1 cellular context compared by ENCODE assay signal in genomic region chr2:112794131-112794733, GRCh38.
A peak's percentile ranks its signal among the peaks of the same experiment; 100 is the strongest.
TF ChIP-seq lines count a peak whose summit lies in the region.

No MANE protein-coding gene starts in this region.

TF ChIP-seq in K562, 482 proteins besides CTCF, POLR2A, EP300 and RAD21 (continued from another document and continues in another):
- TF ChIP-seq NUFIP1 (IDR thresholded peaks at IDR 0.05; ENCODE audit: partially characterized antibody) (peak; percentile 88), ZNF511 (CRISPR knock-in tag; IDR thresholded peaks at IDR 0.05) (no peak), SRF (CRISPR knock-in tag; IDR thresholded peaks at IDR 0.05) (no peak), CC2D1A (IDR thresholded peaks at IDR 0.05) (peak; percentile 42; the same call in 1 of the 2 replicates), BRD9 (IDR thresholded peaks at IDR 0.05; ENCODE audit: low read depth, partially characterized antibody) (peak; percentile 90), HDAC2 (IDR thresholded peaks at IDR 0.05) (peak; percentile 92), MCM3 (IDR thresholded peaks at IDR 0.05) (no peak), HEY1 (CRISPR knock-in tag; IDR thresholded peaks at IDR 0.05; ENCODE audit: borderline replicate concordance) (no peak), FOXK1 (CRISPR knock-in tag; IDR thresholded peaks at IDR 0.05; ENCODE audit: borderline replicate concordance) (no peak), PHF20 (IDR thresholded peaks at IDR 0.05; ENCODE audit: partially characterized antibody) (no peak), CEBPZ (IDR thresholded peaks at IDR 0.05; ENCODE audit: borderline replicate concordance, low read depth, low read length) (no peak), ERF (CRISPR knock-in tag; IDR thresholded peaks at IDR 0.05) (no peak), C11orf30 (IDR thresholded peaks at IDR 0.05; ENCODE audit: low read depth) (peak; percentile 94), ZNF384 (IDR thresholded peaks at IDR 0.05; ENCODE audit: low read depth, low read length) (peak; percentile 85), TEAD2 (tag; IDR thresholded peaks at IDR 0.05) (no peak), DMBX1 (CRISPR knock-in tag; IDR thresholded peaks at IDR 0.05; ENCODE audit: borderline replicate concordance) (peak; percentile 91; the same call in 1 of the 2 replicates), DIDO1 (tag; IDR thresholded peaks at IDR 0.05; ENCODE audit: low read depth) (no peak), HOXB6 (CRISPR knock-in tag; IDR thresholded peaks at IDR 0.05; ENCODE audit: borderline replicate concordance) (0 out of 2 replicates have a peak, but pooled peaks have one; percentile 14), PML (IDR thresholded peaks at IDR 0.05; ENCODE audit: low read length) (peak; percentile 60), CREB1 (IDR thresholded peaks at IDR 0.05) (peak; percentile 89), CREB1 (CRISPR knock-in tag; IDR thresholded peaks at IDR 0.05) (peak; percentile 86), ATF6 (CRISPR knock-in tag; IDR thresholded peaks at IDR 0.05) (no peak), NR2C2 (CRISPR knock-in tag; IDR thresholded peaks at IDR 0.05) (no peak), NR2C2 (tag; IDR thresholded peaks at IDR 0.05) (peak; percentile 78), PCBP2 (IDR thresholded peaks at IDR 0.05; ENCODE audit: low read depth, low read length, poor library complexity, severe bottlenecking) (no peak), ZBTB1 (CRISPR knock-in tag; IDR thresholded peaks at IDR 0.05; ENCODE audit: borderline replicate concordance, low read depth) (no peak), WHSC1 (IDR thresholded peaks at IDR 0.05; ENCODE audit: low read length) (no peak), GABPA (tag; conservative IDR thresholded peaks at IDR 0.05; ENCODE audit: low read depth) (peak; percentile 77), DACH1 (IDR thresholded peaks at IDR 0.05; ENCODE audit: partially characterized antibody) (no peak), CBX2 (IDR thresholded peaks at IDR 0.05; ENCODE audit: insufficient read depth, low read length, poor library complexity, severe bottlenecking) (no peak), ZNF174 (CRISPR knock-in tag; IDR thresholded peaks at IDR 0.05) (no peak), ZZZ3 (IDR thresholded peaks at IDR 0.05) (no peak), ZNF584 (CRISPR knock-in tag; IDR thresholded peaks at IDR 0.05; ENCODE audit: low read depth) (no peak; the same call in 1 of the 2 replicates), SLC30A9 (CRISPR knock-in tag; IDR thresholded peaks at IDR 0.05) (no peak), ARID1B (IDR thresholded peaks at IDR 0.05) (peak; percentile 80), SNRNP70 (optimal IDR thresholded peaks at IDR 0.05; ENCODE audit: low read depth, low read length) (no peak), EHMT2 (IDR thresholded peaks at IDR 0.05) (peak; percentile 95), CHAMP1 (IDR thresholded peaks at IDR 0.05) (peak; percentile 83; the same call in 1 of the 2 replicates), MXD1 (CRISPR knock-in tag; IDR thresholded peaks at IDR 0.05; ENCODE audit: borderline replicate concordance, poor library complexity, severe bottlenecking) (no peak)
- TF ChIP-seq, protein P1, sequence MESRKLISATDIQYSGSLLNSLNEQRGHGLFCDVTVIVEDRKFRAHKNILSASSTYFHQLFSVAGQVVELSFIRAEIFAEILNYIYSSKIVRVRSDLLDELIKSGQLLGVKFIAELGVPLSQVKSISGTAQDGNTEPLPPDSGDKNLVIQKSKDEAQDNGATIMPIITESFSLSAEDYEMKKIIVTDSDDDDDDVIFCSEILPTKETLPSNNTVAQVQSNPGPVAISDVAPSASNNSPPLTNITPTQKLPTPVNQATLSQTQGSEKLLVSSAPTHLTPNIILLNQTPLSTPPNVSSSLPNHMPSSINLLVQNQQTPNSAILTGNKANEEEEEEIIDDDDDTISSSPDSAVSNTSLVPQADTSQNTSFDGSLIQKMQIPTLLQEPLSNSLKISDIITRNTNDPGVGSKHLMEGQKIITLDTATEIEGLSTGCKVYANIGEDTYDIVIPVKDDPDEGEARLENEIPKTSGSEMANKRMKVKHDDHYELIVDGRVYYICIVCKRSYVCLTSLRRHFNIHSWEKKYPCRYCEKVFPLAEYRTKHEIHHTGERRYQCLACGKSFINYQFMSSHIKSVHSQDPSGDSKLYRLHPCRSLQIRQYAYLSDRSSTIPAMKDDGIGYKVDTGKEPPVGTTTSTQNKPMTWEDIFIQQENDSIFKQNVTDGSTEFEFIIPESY (CRISPR knock-in tag; IDR thresholded peaks at IDR 0.05), result no peak
- TF ChIP-seq, protein P2, sequence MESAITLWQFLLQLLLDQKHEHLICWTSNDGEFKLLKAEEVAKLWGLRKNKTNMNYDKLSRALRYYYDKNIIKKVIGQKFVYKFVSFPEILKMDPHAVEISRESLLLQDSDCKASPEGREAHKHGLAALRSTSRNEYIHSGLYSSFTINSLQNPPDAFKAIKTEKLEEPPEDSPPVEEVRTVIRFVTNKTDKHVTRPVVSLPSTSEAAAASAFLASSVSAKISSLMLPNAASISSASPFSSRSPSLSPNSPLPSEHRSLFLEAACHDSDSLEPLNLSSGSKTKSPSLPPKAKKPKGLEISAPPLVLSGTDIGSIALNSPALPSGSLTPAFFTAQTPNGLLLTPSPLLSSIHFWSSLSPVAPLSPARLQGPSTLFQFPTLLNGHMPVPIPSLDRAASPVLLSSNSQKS (CRISPR knock-in tag; IDR thresholded peaks at IDR 0.05), result no peak
- TF ChIP-seq, protein P3, sequence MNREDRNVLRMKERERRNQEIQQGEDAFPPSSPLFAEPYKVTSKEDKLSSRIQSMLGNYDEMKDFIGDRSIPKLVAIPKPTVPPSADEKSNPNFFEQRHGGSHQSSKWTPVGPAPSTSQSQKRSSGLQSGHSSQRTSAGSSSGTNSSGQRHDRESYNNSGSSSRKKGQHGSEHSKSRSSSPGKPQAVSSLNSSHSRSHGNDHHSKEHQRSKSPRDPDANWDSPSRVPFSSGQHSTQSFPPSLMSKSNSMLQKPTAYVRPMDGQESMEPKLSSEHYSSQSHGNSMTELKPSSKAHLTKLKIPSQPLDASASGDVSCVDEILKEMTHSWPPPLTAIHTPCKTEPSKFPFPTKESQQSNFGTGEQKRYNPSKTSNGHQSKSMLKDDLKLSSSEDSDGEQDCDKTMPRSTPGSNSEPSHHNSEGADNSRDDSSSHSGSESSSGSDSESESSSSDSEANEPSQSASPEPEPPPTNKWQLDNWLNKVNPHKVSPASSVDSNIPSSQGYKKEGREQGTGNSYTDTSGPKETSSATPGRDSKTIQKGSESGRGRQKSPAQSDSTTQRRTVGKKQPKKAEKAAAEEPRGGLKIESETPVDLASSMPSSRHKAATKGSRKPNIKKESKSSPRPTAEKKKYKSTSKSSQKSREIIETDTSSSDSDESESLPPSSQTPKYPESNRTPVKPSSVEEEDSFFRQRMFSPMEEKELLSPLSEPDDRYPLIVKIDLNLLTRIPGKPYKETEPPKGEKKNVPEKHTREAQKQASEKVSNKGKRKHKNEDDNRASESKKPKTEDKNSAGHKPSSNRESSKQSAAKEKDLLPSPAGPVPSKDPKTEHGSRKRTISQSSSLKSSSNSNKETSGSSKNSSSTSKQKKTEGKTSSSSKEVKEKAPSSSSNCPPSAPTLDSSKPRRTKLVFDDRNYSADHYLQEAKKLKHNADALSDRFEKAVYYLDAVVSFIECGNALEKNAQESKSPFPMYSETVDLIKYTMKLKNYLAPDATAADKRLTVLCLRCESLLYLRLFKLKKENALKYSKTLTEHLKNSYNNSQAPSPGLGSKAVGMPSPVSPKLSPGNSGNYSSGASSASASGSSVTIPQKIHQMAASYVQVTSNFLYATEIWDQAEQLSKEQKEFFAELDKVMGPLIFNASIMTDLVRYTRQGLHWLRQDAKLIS (CRISPR knock-in tag; IDR thresholded peaks at IDR 0.05), result peak; percentile 62; the same call in 1 of the 2 replicates
- TF ChIP-seq, protein P4, sequence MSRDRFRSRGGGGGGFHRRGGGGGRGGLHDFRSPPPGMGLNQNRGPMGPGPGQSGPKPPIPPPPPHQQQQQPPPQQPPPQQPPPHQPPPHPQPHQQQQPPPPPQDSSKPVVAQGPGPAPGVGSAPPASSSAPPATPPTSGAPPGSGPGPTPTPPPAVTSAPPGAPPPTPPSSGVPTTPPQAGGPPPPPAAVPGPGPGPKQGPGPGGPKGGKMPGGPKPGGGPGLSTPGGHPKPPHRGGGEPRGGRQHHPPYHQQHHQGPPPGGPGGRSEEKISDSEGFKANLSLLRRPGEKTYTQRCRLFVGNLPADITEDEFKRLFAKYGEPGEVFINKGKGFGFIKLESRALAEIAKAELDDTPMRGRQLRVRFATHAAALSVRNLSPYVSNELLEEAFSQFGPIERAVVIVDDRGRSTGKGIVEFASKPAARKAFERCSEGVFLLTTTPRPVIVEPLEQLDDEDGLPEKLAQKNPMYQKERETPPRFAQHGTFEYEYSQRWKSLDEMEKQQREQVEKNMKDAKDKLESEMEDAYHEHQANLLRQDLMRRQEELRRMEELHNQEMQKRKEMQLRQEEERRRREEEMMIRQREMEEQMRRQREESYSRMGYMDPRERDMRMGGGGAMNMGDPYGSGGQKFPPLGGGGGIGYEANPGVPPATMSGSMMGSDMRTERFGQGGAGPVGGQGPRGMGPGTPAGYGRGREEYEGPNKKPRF (IDR thresholded peaks at IDR 0.05; ENCODE audit: low read depth, low read length), result no peak
